ENCODE assay signal across 28 cellular contexts in the genomic region with DNA sequence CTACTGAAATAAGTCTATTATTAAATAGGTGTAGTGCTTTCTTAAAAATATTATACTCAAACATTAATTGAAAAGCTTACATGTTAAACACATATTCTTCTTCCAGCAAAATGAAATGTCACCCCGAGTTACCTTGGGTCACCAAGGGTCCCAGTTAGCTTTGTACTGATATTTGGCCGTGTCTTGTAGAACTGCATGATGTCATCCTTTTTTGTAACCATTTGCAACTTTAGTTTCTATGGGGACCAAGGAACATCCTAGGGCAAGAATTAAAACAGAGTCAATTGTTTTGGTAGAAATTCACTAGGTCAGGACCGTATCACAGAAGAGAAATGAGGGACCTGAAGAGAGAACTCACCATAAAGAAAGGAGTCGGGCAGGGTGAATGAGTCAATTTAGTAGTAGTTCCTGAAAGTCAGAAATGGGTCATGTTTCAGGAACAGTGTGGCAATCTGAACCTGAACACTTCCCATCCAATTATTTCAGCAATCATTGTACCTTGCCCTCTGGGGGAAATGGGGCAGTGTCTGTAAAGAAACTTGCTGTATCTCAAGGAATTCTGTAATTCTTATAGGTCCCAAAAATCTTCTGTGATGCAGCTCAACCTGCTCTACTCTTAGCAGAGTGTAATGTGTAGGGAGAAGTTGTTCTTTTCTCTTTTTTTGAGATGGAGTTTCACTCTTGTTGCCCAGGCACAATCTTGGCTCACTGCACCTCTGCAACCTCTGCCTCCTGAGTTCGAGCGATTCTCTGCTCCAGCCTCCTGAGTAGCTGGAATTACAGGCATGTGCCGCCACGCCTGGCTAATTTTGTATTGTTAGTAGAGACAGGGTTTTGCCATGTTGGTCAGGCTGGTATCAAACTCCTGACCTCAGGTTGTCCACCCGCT. TPM values are rescaled to one million over a fixed set of nuclear protein-coding genes. Genes with fewer than 3 reads are reported as not detected.
DNase-seq lines count a peak whose midpoint lies in the region; ATAC-seq, FAIRE-seq and TF ChIP-seq lines count a peak whose summit lies in the region.
"Had no signal": no experiment of that assay in that cellular context is flagged by ENCODE, and none has a peak within 500 bp of the region (broad histone marks: within the 10 kb centered on the region; RNA-seq: fewer than 3 reads in every experiment).

No MANE protein-coding gene starts in this region.

- H3K27me3 Mint-ChIP-seq in activated T-cell treated with anti-CD3 and anti-CD28 coated beads, Interleukin-2, amount 50 U/mL, for 72 hours (ENCODE audit: low read depth): peaks cover 4% of the 10 kb centered on the region

- TF ChIP-seq POLR2A in GM12878 (IDR thresholded peaks at IDR 0.05; ENCODE audit: low read depth, low read length) (no peak), HepG2 (IDR thresholded peaks at IDR 0.05; ENCODE audit: insufficient read depth in 1 of 2, low read depth in 2 of 2, low read length in 2 of 2) (no peak)

- SMC1A ChIA-PET in GM12878 (lab: Charles Lee; ENCODE audit: uncharacterized antibody, unreplicated experiment): interaction anchor here (0.8 to 1.6 kb wide), 3 partner anchors 13 to 482 kb away, joined by 3 to 7 read pairs (median 4); no protein-coding TSS in a partner anchor

- H3K4me1 ChIP-seq in Loucy (ENCODE audit: insufficient read depth, low read length, poor library complexity, severe bottlenecking) (peaks cover 6% of the 10 kb centered on the region), GM12878 (ENCODE audit: control insufficient read depth, insufficient read depth, low read length) (no peaks in the 10 kb centered on the region; the same call in 1 of the 2 replicates), HepG2 (ENCODE audit: insufficient read depth, low read length) (peaks cover 26% of the 10 kb centered on the region)
- H3K4me1 ChIP-seq: prostate gland had no signal

- no peak overlapping the region for H3K9ac ChIP-seq in Loucy (ENCODE audit: low read depth, low read length, poor library complexity, severe bottlenecking)
- H3K9ac ChIP-seq in GM12878 (ENCODE audit: control insufficient read depth, insufficient read depth, low read length): no peak overlapping the region
- no peak overlapping the region for H3K9ac ChIP-seq in HepG2 (ENCODE audit: insufficient read depth, low read depth, low read length)
- H3K9ac ChIP-seq: BLaER1 had no signal

- no peak overlapping the region for H3K4me3 Mint-ChIP-seq in activated T-cell treated with anti-CD3 and anti-CD28 coated beads, Interleukin-2, amount 50 U/mL, for 72 hours
- H3K4me3 Mint-ChIP-seq: T-helper 17 cell had no signal

- no peak for FAIRE-seq in GM12878 (lab: Jason Lieb, UNC)
- FAIRE-seq in HepG2 (lab: Jason Lieb, UNC): no peak

- H3F3A ChIP-seq in Loucy (ENCODE audit: low read depth): no peaks in the 10 kb centered on the region

- H3K4me3 ChIP-seq in Loucy (ENCODE audit: low read length, poor library complexity, severe bottlenecking) (no peak overlapping the region), GM12878 (no peak overlapping the region), HepG2 (replicated peaks in 1 of 3; ENCODE audit: insufficient read depth in 1 of 3, low read depth in 2 of 3, low read length in 3 of 3) (no peak overlapping the region)
- H3K4me3 ChIP-seq: BLaER1, HAP-1, PC-9, prostate gland, SJSA1, skin epidermis had no signal

- H3K27me3 ChIP-seq in Loucy (ENCODE audit: insufficient read depth, low read length, poor library complexity, severe bottlenecking): no peaks in the 10 kb centered on the region
- peaks cover 0 to 6% of the 10 kb centered on the region in 2 experiments; a peak in 1 of 4 replicates for H3K27me3 ChIP-seq in GM12878 (replicated peaks in 1 of 2; ENCODE audit: control insufficient read depth in 2 of 2, insufficient read depth in 2 of 2, low read length in 1 of 2)
- H3K27me3 ChIP-seq in HepG2 (ENCODE audit: control insufficient read depth in 1 of 2, insufficient read depth in 2 of 2, low read length in 2 of 2): no peaks in the 10 kb centered on the region
- H3K27me3 ChIP-seq: SJSA1 had no signal

- no peaks in the 10 kb centered on the region for H3K9me2 ChIP-seq in Loucy (replicated peaks; ENCODE audit: low read depth, low read length)

- no peak overlapping the region for H3K27ac Mint-ChIP-seq in activated T-cell treated with anti-CD3 and anti-CD28 coated beads, Interleukin-2, amount 50 U/mL, for 72 hours
- H3K27ac Mint-ChIP-seq: T-helper 17 cell had no signal

- 46% methylated on average over 9 of the region's 9 CpGs for WGBS in GM12878 (ENCODE audit: insufficient coverage, insufficient replicate concordance, low lambda C conversion rate, missing lambda C conversion rate)
- 49% methylated on average over 9 of the region's 9 CpGs for WGBS in HepG2 (ENCODE audit: low lambda C conversion rate)

- RAD21 ChIA-PET in GM12878 (lab: Charles Lee; ENCODE audit: unreplicated experiment): interaction anchor here (1.3 kb wide), 1 partner anchor 13 kb away, joined by 4 read pairs; no protein-coding TSS in a partner anchor

- H3K4me1 Mint-ChIP-seq in activated T-cell treated with anti-CD3 and anti-CD28 coated beads, Interleukin-2, amount 50 U/mL, for 72 hours (ENCODE audit: low read depth): peaks cover 6% of the 10 kb centered on the region

- H3K4me2 ChIP-seq in Loucy (ENCODE audit: low read depth, low read length, poor library complexity, severe bottlenecking): no peak overlapping the region
- no peak overlapping the region for H3K4me2 ChIP-seq in GM12878 (ENCODE audit: control insufficient read depth, insufficient read depth)
- no peak overlapping the region for H3K4me2 ChIP-seq in HepG2 (ENCODE audit: low read depth, low read length)
- H3K4me2 ChIP-seq: BLaER1, PC-9 had no signal

- BruUV-seq in GM12878 (replicated peaks; lab: Mats Ljungman, UMichigan) (no TSS peak), HepG2 (replicated peaks; lab: Mats Ljungman, UMichigan) (no TSS peak)

- no peaks in the 10 kb centered on the region for H3K9me3 Mint-ChIP-seq in activated T-cell treated with anti-CD3 and anti-CD28 coated beads, Interleukin-2, amount 50 U/mL, for 72 hours

- H4K20me1 ChIP-seq in Loucy (ENCODE audit: insufficient read depth, low read length, poor library complexity, severe bottlenecking): no peaks in the 10 kb centered on the region
- H4K20me1 ChIP-seq in GM12878 (ENCODE audit: control insufficient read depth, insufficient read depth): no peaks in the 10 kb centered on the region
- no peaks in the 10 kb centered on the region for H4K20me1 ChIP-seq in HepG2 (ENCODE audit: insufficient read depth, low read length)
- H4K20me1 ChIP-seq: BLaER1 had no signal

- H3K79me2 ChIP-seq in Loucy (ENCODE audit: insufficient read depth, low read length) (no peaks in the 10 kb centered on the region), GM12878 (ENCODE audit: control insufficient read depth, insufficient read depth, low read length) (no peaks in the 10 kb centered on the region), HepG2 (ENCODE audit: insufficient read depth, low read length) (no peaks in the 10 kb centered on the region)

- intact Hi-C loops in GM12878 (cut with micrococcal nuclease; ENCODE audit: unreplicated experiment) (no loop called here), HepG2 (cut with micrococcal nuclease; ENCODE audit: unreplicated experiment) (no loop called here)

- no peak for TF ChIP-seq RAD21 in GM12878 (IDR thresholded peaks at IDR 0.05; ENCODE audit: insufficient read depth, low read depth, low read length)
- no peak for TF ChIP-seq RAD21 in HepG2 (CRISPR knock-in tag; IDR thresholded peaks at IDR 0.05)

- CTCF ChIA-PET in GM12878 (lab: Yijun Ruan, JAX) (interaction anchor here (0.7 to 1.4 kb wide), 2 partner anchors 13 to 245 kb away, joined by 3 to 5 read pairs; no protein-coding TSS in a partner anchor), HepG2 (lab: Yijun Ruan, JAX; ENCODE audit: low intra/inter-chr PET ratio, low total read pairs) (no interaction called here)

- TF ChIP-seq EP300 in GM12878 (IDR thresholded peaks at IDR 0.05; ENCODE audit: borderline replicate concordance in 1 of 2, control insufficient read depth in 1 of 2, low read depth in 2 of 2, low read length in 2 of 2) (no peak), HepG2 (IDR thresholded peaks at IDR 0.05; ENCODE audit: low read depth in 2 of 2, low read length in 2 of 2) (no peak), HepG2 (CRISPR knock-in tag; IDR thresholded peaks at IDR 0.05; ENCODE audit: borderline replicate concordance) (no peak)

- no peaks in the 10 kb centered on the region for H3K9me3 ChIP-seq in Loucy (ENCODE audit: insufficient read depth, low read depth, low read length)
- no peaks in the 10 kb centered on the region for H3K9me3 ChIP-seq in GM12878 (replicated peaks; ENCODE audit: control insufficient read depth, insufficient read depth, low read length)
- H3K9me3 ChIP-seq in HepG2 (ENCODE audit: low read length): no peaks in the 10 kb centered on the region
- H3K9me3 ChIP-seq: BLaER1, Caco-2, neutrophil, prostate gland, SJSA1 had no signal

- H3K36me3 ChIP-seq in Loucy (ENCODE audit: insufficient read depth, low read length): no peaks in the 10 kb centered on the region
- H3K36me3 ChIP-seq in GM12878 (ENCODE audit: control insufficient read depth in 2 of 2, insufficient read depth in 2 of 2, low read length in 1 of 2): no peaks in the 10 kb centered on the region
- no peaks in the 10 kb centered on the region for H3K36me3 ChIP-seq in HepG2 (replicated peaks in 1 of 2; ENCODE audit: control insufficient read depth in 1 of 2, insufficient read depth in 2 of 2, low read length in 2 of 2)
- H3K36me3 ChIP-seq: BLaER1, HAP-1, neutrophil, prostate gland had no signal

- TF ChIP-seq CTCF in Loucy (conservative IDR thresholded peaks at IDR 0.05; ENCODE audit: low read length): no peak
- no peak for TF ChIP-seq CTCF in GM12878 (IDR thresholded peaks at IDR 0.05 in 2 of 3, conservative IDR thresholded peaks at IDR 0.05 in 1 of 3; ENCODE audit: control insufficient read depth in 2 of 3, extremely low read depth in 1 of 3, insufficient read depth in 1 of 3, low read depth in 3 of 3, low read length in 3 of 3)
- no peak for TF ChIP-seq CTCF in HepG2 (CRISPR knock-in tag; IDR thresholded peaks at IDR 0.05)

- in situ Hi-C loops in GM12878 (cut with MboI) (no loop called here), HepG2 (cut with HindIII; ENCODE audit: extremely low pct_ligation_motif_present, low pct_unique_long_range_greater_than_20kb) (no loop called here)

- DNase-seq in GM12878 (ENCODE audit: low read depth, low spot score) (no peak), HepG2 (ENCODE audit: low spot score) (no peak)
- no peak for DNase-seq in activated T-cell treated with anti-CD3 and anti-CD28 coated beads, Interleukin-2, amount 50 U/mL, for 72 hours
- DNase-seq in activated CD8-positive, alpha-beta memory T cell treated with anti-CD3 and anti-CD28 coated beads, Interleukin-2, amount 50 U/mL, for 4 hours: no peak
- DNase-seq: activated CD4-positive, alpha-beta T cell treated with anti-CD3 and anti-CD28 coated beads for 48 hours; activated naive CD4-positive, alpha-beta T cell treated with anti-CD3 and anti-CD28 coated beads, Interleukin-2, amount 50 U/mL, for 16 hours; aorta; Caco-2; caudate nucleus; DND-41; glutamatergic neuron; mesendoderm; NCI-H1417; NCI-H2081 treated with DMSO at 0.1 percent for 48 hours; NCI-H446; NCI-H82; substantia nigra; T-helper 17 cell had no signal

- POLR2A ChIA-PET in GM12878 (lab: Charles Lee) (interaction anchor here (0.6 kb wide), 1 partner anchor 237 kb away, joined by 3 read pairs; no protein-coding TSS in a partner anchor), HepG2 (lab: Yijun Ruan, JAX) (no interaction called here)

- H3K36me3 Mint-ChIP-seq in activated T-cell treated with anti-CD3 and anti-CD28 coated beads, Interleukin-2, amount 50 U/mL, for 72 hours (ENCODE audit: insufficient read depth in 2 of 2): no peaks in the 10 kb centered on the region

- H2AFZ ChIP-seq in Loucy (ENCODE audit: low read length) (peak overlapping the region; percentile 38; the same call in 1 of the 2 replicates), GM12878 (ENCODE audit: control insufficient read depth, low read depth, low read length) (no peak overlapping the region), HepG2 (ENCODE audit: low read length) (no peak overlapping the region)
- H2AFZ ChIP-seq: PC-9 had no signal

- H3K27ac ChIP-seq in GM12878 (ENCODE audit: control insufficient read depth, insufficient read depth) (no peak overlapping the region), HepG2 (ENCODE audit: extremely low read length, insufficient read depth, low read length) (no peak overlapping the region)
- H3K27ac ChIP-seq: BLaER1, neutrophil, PC-9, prostate gland, SJSA1, skin epidermis had no signal

- ATAC-seq in GM18502 (IDR thresholded peaks at IDR 0.05; ENCODE audit: poor library complexity, unreplicated experiment) (peak; percentile 48), GM12878 (peak; percentile 47), HepG2 (peak; percentile 44; the same call in 2 of the 3 replicates), GM21529 (IDR thresholded peaks at IDR 0.05; ENCODE audit: unreplicated experiment) (no peak)
- no peak for ATAC-seq in activated T-cell treated with anti-CD3 and anti-CD28 coated beads, Interleukin-2, amount 50 U/mL, for 72 hours (replicated peaks in 1 of 2)
- ATAC-seq: T-helper 17 cell had no signal

RNA-seq across cellular contexts. Expression of a gene that starts 5.4 kb away (rescaled TPM):
- total RNA-seq in GM12878 (2013; cell fraction: nucleolus; rRNA removed): 0.40 TPM in 1 of 2 replicates, not detected in the other
- total RNA-seq in GM12878 (2014; rRNA removed) (0.06 and 0.22 TPM in 2 replicates), GM12878 (2014; rRNA removed; fragmentation: Illumina TruSeq; extraction: Trizol) (0.37 and 0.58 TPM in 2 replicates), GM12878 (2021) (0.21 and 0.33 TPM in 2 replicates), HepG2 (2016; rRNA removed; fragmentation: Illumina TruSeq; extraction: Trizol) (10.9 and 11.7 TPM in 2 replicates)
- polyA plus RNA-seq in GM12878 (2011; ENCODE audit: low read depth): 0.12 TPM
- polyA plus RNA-seq in GM12878 (2011; rRNA removed) (0.12 and 0.40 TPM in 2 replicates), GM12878 (2014; fragmentation: Illumina TruSeq; extraction: Trizol) (0.28 and 1.1 TPM in 2 replicates), GM12878 (2014; fragmentation: Nextera tagmentation; extraction: Ambion mirVana) (under 1 TPM; 0.32 to 0.38 TPM), GM12878 (2014; rRNA removed) (0.20 and 0.28 TPM in 2 replicates), GM12878 (2016; fragmentation: Nextera tagmentation; extraction: Ambion mirVana) (under 1 TPM in 1 of 2 experiments, not detected in 1; 0.21 TPM), HepG2 (2011; rRNA removed) (2.5 and 3.6 TPM in 2 replicates)
- 0.03 TPM in 1 of 2 replicates, not detected in the other for polyA plus RNA-seq in GM12878 (2011; cell fraction: cytosol; rRNA removed)
- polyA plus RNA-seq in GM12878 (2011; cell fraction: nucleus; rRNA removed): not detected in 2 replicates
- 0.37 and 0.51 TPM in 2 replicates for polyA plus RNA-seq in GM12878 (2012)
- 0.51 TPM in 1 of 2 replicates, not detected in the other for polyA minus RNA-seq in GM12878 (2011; rRNA and poly(A)+ RNA removed)
- polyA minus RNA-seq in GM12878 (2011; cell fraction: cytosol; rRNA and poly(A)+ RNA removed): not detected in 2 replicates
- polyA minus RNA-seq in GM12878 (2011; cell fraction: nucleus; rRNA and poly(A)+ RNA removed): not detected in 2 replicates
- 48.9 and 61.3 TPM in 2 replicates for total RNA-seq in HepG2 (2016; cell fraction: cytosol; rRNA removed; fragmentation: Illumina TruSeq; extraction: Trizol; ENCODE audit: low read depth)
- total RNA-seq in HepG2 (2016; cell fraction: insoluble cytoplasmic fraction; rRNA removed; fragmentation: Illumina TruSeq; extraction: Trizol): 9.8 and 10.5 TPM in 2 replicates
- 21.7 and 21.8 TPM in 2 replicates for total RNA-seq in HepG2 (2016; cell fraction: membrane; rRNA removed; fragmentation: Illumina TruSeq; extraction: Trizol)
- 9.0 and 12.2 TPM in 2 replicates for total RNA-seq in HepG2 (2016; cell fraction: nucleus; rRNA removed; fragmentation: Illumina TruSeq; extraction: Trizol)
- 1.3 and 2.3 TPM in 2 replicates for polyA plus RNA-seq in HepG2 (2011; cell fraction: cytosol; rRNA removed)
- 0.84 and 1.4 TPM in 2 replicates for polyA plus RNA-seq in HepG2 (2011; cell fraction: nucleus; rRNA removed)
- 4.6 and 7.7 TPM in 2 replicates for polyA plus RNA-seq in HepG2 (2012)
- polyA plus RNA-seq in HepG2 (2016; cell fraction: cytosol; fragmentation: Illumina TruSeq; extraction: Trizol; ENCODE audit: low read depth): 4.6 and 4.8 TPM in 2 replicates
- polyA plus RNA-seq in HepG2 (2016; cell fraction: insoluble cytoplasmic fraction; fragmentation: Illumina TruSeq; extraction: Trizol; ENCODE audit: low read depth): 15.8 and 16.1 TPM in 2 replicates
- 8.7 and 10.5 TPM in 2 replicates for polyA plus RNA-seq in HepG2 (2016; cell fraction: membrane; fragmentation: Illumina TruSeq; extraction: Trizol; ENCODE audit: low read depth)
- 9.6 and 9.8 TPM in 2 replicates for polyA plus RNA-seq in HepG2 (2016; cell fraction: nucleus; fragmentation: Illumina TruSeq; extraction: Trizol; ENCODE audit: insufficient read depth, low read depth)
- polyA minus RNA-seq in HepG2 (2011; rRNA and poly(A)+ RNA removed; ENCODE audit: low replicate concordance): 0.96 and 1.1 TPM in 2 replicates
- 3.1 and 4.5 TPM in 2 replicates for polyA minus RNA-seq in HepG2 (2011; cell fraction: cytosol; rRNA and poly(A)+ RNA removed)
- polyA minus RNA-seq in HepG2 (2011; cell fraction: nucleus; rRNA and poly(A)+ RNA removed): 9.1 and 11.6 TPM in 2 replicates
- 1 to 10 TPM; 6.7 to 6.8 TPM for total RNA-seq in activated T-cell treated with anti-CD3 and anti-CD28 coated beads, Interleukin-2, amount 50 U/mL, for 72 hours

Comparison
In these comparisons a context has a peak if more than half of its experiments do, and no peak if none do; other contexts are left out.
1. ATAC-seq: peak in GM18502 (single experiment), GM12878 (single experiment) and HepG2 (single experiment); none in activated T-cell treated with anti-CD3 and anti-CD28 coated beads, Interleukin-2, amount 50 U/mL, for 72 hours (0 of 2) and GM21529 (single experiment).